ENCODE assay signal across 15 cellular contexts in the genomic region with DNA sequence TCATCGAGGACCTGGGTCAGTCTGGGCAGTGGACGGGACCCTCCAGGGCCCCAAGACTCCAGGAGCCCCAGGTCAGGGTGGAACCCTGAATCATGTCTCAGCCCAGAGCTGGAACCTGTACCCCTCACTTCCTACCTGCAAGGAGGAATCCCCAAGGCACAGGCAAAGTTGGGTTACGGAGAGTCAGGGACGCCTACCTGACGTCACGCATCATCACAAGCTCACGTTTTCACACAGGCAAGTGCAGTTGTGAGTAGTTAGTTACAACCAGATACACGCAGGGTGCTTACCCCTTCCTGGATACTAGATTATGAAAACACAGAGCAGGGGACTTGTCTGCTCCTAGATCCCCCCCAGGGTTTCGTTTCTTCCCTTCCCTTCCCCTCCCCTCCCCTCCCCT. TPM values are rescaled to one million over a fixed set of nuclear protein-coding genes. Genes with fewer than 3 reads are reported as not detected.
A peak's percentile ranks its signal among the peaks of the same experiment; 100 is the strongest.
DNase-seq lines count a peak whose midpoint lies in the region; ATAC-seq and TF ChIP-seq lines count a peak whose summit lies in the region.
"Had no signal": no experiment of that assay in that cellular context is flagged by ENCODE, and none has a peak within 500 bp of the region (broad histone marks: within the 10 kb centered on the region; RNA-seq: fewer than 3 reads in every experiment).

No MANE protein-coding gene starts in this region.

- ATAC-seq in activated CD8-positive, alpha-beta T cell treated with anti-CD3 and anti-CD28 coated beads, Interleukin-2, amount 10 ng/mL, durations not matched to agents 7 days and 5 days: no peak
- no peak for ATAC-seq in stimulated activated naive CD8-positive, alpha-beta T cell treated with anti-CD3 and anti-CD28 coated beads, Interleukin-15, amount 100 ng/mL, for 72 hours
- no peak for ATAC-seq in HG02642 (IDR thresholded peaks at IDR 0.05; ENCODE audit: poor library complexity, unreplicated experiment)
- ATAC-seq: left cardiac atrium had no signal

- no peaks in the 10 kb centered on the region for H3K9me3 Mint-ChIP-seq in MCF 10A (ENCODE audit: unreplicated experiment)
- no peaks in the 10 kb centered on the region for H3K9me3 Mint-ChIP-seq in activated CD8-positive, alpha-beta T cell treated with anti-CD3 and anti-CD28 coated beads, Interleukin-2, amount 10 ng/mL, durations not matched to agents 7 days and 5 days (ENCODE audit: insufficient read depth)
- no peaks in the 10 kb centered on the region for H3K9me3 Mint-ChIP-seq in stimulated activated naive CD8-positive, alpha-beta T cell treated with anti-CD3 and anti-CD28 coated beads, Interleukin-15, amount 100 ng/mL, for 72 hours

- TF ChIP-seq POLR2A in breast epithelium (IDR thresholded peaks at IDR 0.05): no peak

- H3K9me3 ChIP-seq in breast epithelium (no peaks in the 10 kb centered on the region), iPS-15b (ENCODE audit: control insufficient read depth, insufficient read depth, low read length) (no peaks in the 10 kb centered on the region)
- H3K9me3 ChIP-seq: thoracic aorta had no signal

- peak overlapping the region; percentile 70 for H3K9ac ChIP-seq in iPS-15b (ENCODE audit: low read depth, low read length)

- intact Hi-C loops in MCF 10A (cut with micrococcal nuclease): no loop called here
- intact Hi-C loops in breast epithelium (cut with DNase I; ENCODE audit: low total_unique reads): loop anchor here (10.0 kb wide), 1 partner anchor 106 kb away; no protein-coding TSS in a partner anchor

- H3K36me3 Mint-ChIP-seq in MCF 10A (ENCODE audit: insufficient read depth, unreplicated experiment): no peaks in the 10 kb centered on the region
- H3K36me3 Mint-ChIP-seq in activated CD8-positive, alpha-beta T cell treated with anti-CD3 and anti-CD28 coated beads, Interleukin-2, amount 10 ng/mL, durations not matched to agents 7 days and 5 days (ENCODE audit: low read depth): no peaks in the 10 kb centered on the region

- no peak overlapping the region for H3K27ac Mint-ChIP-seq in MCF 10A (ENCODE audit: low read depth, unreplicated experiment)
- H3K27ac Mint-ChIP-seq in activated CD8-positive, alpha-beta T cell treated with anti-CD3 and anti-CD28 coated beads, Interleukin-2, amount 10 ng/mL, durations not matched to agents 7 days and 5 days: no peak overlapping the region
- H3K27ac Mint-ChIP-seq in stimulated activated naive CD8-positive, alpha-beta T cell treated with anti-CD3 and anti-CD28 coated beads, Interleukin-15, amount 100 ng/mL, for 72 hours: peak overlapping the region in 1 of 2 donors; percentile 71

- peaks cover 22% of the 10 kb centered on the region for H3K27me3 Mint-ChIP-seq in MCF 10A (ENCODE audit: insufficient read depth, unreplicated experiment)
- H3K27me3 Mint-ChIP-seq in activated CD8-positive, alpha-beta T cell treated with anti-CD3 and anti-CD28 coated beads, Interleukin-2, amount 10 ng/mL, durations not matched to agents 7 days and 5 days (ENCODE audit: low read depth): peaks cover 22% of the 10 kb centered on the region
- H3K27me3 Mint-ChIP-seq in stimulated activated naive CD8-positive, alpha-beta T cell treated with anti-CD3 and anti-CD28 coated beads, Interleukin-15, amount 100 ng/mL, for 72 hours: peaks cover 70% of the 10 kb centered on the region

- TF ChIP-seq CTCF in MCF 10A (IDR thresholded peaks at IDR 0.05; ENCODE audit: unreplicated experiment) (no peak), breast epithelium (IDR thresholded peaks at IDR 0.05) (no peak)

- H3K36me3 ChIP-seq in breast epithelium (no peaks in the 10 kb centered on the region), iPS-15b (ENCODE audit: control insufficient read depth, insufficient read depth, low read length) (no peaks in the 10 kb centered on the region)
- H3K36me3 ChIP-seq: MG63, thoracic aorta had no signal

- BruUV-seq in MCF 10A (replicated peaks; lab: Mats Ljungman, UMichigan): no TSS peak

- peaks cover 0 to 32% of the 10 kb centered on the region in 2 donors for H3K27me3 ChIP-seq in breast epithelium
- H3K27me3 ChIP-seq in iPS-15b (ENCODE audit: control insufficient read depth, insufficient read depth, low read length): peaks cover 29% of the 10 kb centered on the region

- H3K4me3 Mint-ChIP-seq in MCF 10A (ENCODE audit: unreplicated experiment): peak overlapping the region; percentile 37
- peak overlapping the region; percentile 65 for H3K4me3 Mint-ChIP-seq in activated CD8-positive, alpha-beta T cell treated with anti-CD3 and anti-CD28 coated beads, Interleukin-2, amount 10 ng/mL, durations not matched to agents 7 days and 5 days
- H3K4me3 Mint-ChIP-seq in stimulated activated naive CD8-positive, alpha-beta T cell treated with anti-CD3 and anti-CD28 coated beads, Interleukin-15, amount 100 ng/mL, for 72 hours: peak overlapping the region; percentile 83 to 90

- H3K4me1 ChIP-seq in breast epithelium (no peaks in the 10 kb centered on the region), iPS-15b (ENCODE audit: control insufficient read depth, insufficient read depth, low read length) (peaks cover 2% of the 10 kb centered on the region)

- no peak overlapping the region for H3K27ac ChIP-seq in breast epithelium
- H3K27ac ChIP-seq: thoracic aorta had no signal

- CTCF ChIA-PET in MCF 10A (lab: Yijun Ruan, JAX): interaction anchor here (1.4 kb wide), 1 partner anchor 10 kb away, joined by 3 read pairs; the partner anchor contains the start of gene TRAPPC5
- CTCF ChIA-PET in activated CD8-positive, alpha-beta T cell treated with anti-CD3 and anti-CD28 coated beads, Interleukin-2, amount 10 ng/mL, durations not matched to agents 7 days and 5 days (lab: Charles Lee): interaction anchor here (1.1 to 4.7 kb wide), 3 partner anchors 10 to 233 kb away, joined by 3 to 33 read pairs (median 4); partner anchors contain the start of genes MAP2K7 and TRAPPC5

- POLR2A ChIA-PET in MCF 10A (lab: Yijun Ruan, JAX): interaction anchor here (0.7 kb wide), 1 partner anchor 15 kb away, joined by 4 read pairs; no protein-coding TSS in a partner anchor
- POLR2A ChIA-PET in activated CD8-positive, alpha-beta T cell treated with anti-CD3 and anti-CD28 coated beads, Interleukin-2, amount 10 ng/mL, durations not matched to agents 7 days and 5 days (lab: Charles Lee): interaction anchor here (0.8 kb wide), 1 partner anchor 14 kb away, joined by 3 read pairs; no protein-coding TSS in a partner anchor

- H3K4me1 Mint-ChIP-seq in MCF 10A (ENCODE audit: insufficient read depth, unreplicated experiment): no peaks in the 10 kb centered on the region
- peaks cover 33% of the 10 kb centered on the region for H3K4me1 Mint-ChIP-seq in activated CD8-positive, alpha-beta T cell treated with anti-CD3 and anti-CD28 coated beads, Interleukin-2, amount 10 ng/mL, durations not matched to agents 7 days and 5 days (ENCODE audit: low read depth)
- H3K4me1 Mint-ChIP-seq in stimulated activated naive CD8-positive, alpha-beta T cell treated with anti-CD3 and anti-CD28 coated beads, Interleukin-15, amount 100 ng/mL, for 72 hours: peaks cover 31% of the 10 kb centered on the region

- DNase-seq in MCF 10A (ENCODE audit: unreplicated experiment): no peak
- DNase-seq in breast epithelium (ENCODE audit: low spot score in 2 of 2): no peak
- DNase-seq in activated CD8-positive, alpha-beta T cell treated with anti-CD3 and anti-CD28 coated beads, Interleukin-2, amount 10 ng/mL, durations not matched to agents 7 days and 5 days: no peak
- no peak for DNase-seq in stimulated activated naive CD8-positive, alpha-beta T cell treated with anti-CD3 and anti-CD28 coated beads, Interleukin-15, amount 100 ng/mL, for 72 hours
- DNase-seq in DMS153 (lab: John Stamatoyannopoulos, UW): no peak
- DNase-seq in NCI-H2227 treated with DMSO at 0.1 percent for 48 hours (lab: John Stamatoyannopoulos, UW): no peak
- DNase-seq: activated CD8-positive, alpha-beta memory T cell treated with anti-CD3 and anti-CD28 coated beads for 24 hours; EL; left cardiac atrium; NCI-H2081 had no signal

- H3K4me3 ChIP-seq in breast epithelium: no peak overlapping the region
- peak overlapping the region; percentile 85 for H3K4me3 ChIP-seq in iPS-15b (ENCODE audit: low read depth, low read length)
- H3K4me3 ChIP-seq: thoracic aorta had no signal

RNA-seq across cellular contexts. Expression of gene RETN, which starts 1.9 kb away (rescaled TPM):
- total RNA-seq in MCF 10A (2022): not detected in 2 replicates
- total RNA-seq in breast epithelium: not detected
- 1 to 10 TPM; 2.2 to 3.0 TPM for total RNA-seq in activated CD8-positive, alpha-beta T cell treated with anti-CD3 and anti-CD28 coated beads, Interleukin-2, amount 10 ng/mL, durations not matched to agents 7 days and 5 days
- total RNA-seq: glomerular endothelial cell, thoracic aorta had no signal

RNA-seq across cellular contexts. Expression of gene MCEMP1, which starts 6.1 kb away (rescaled TPM):
- total RNA-seq in MCF 10A (2022) (0.44 TPM in 1 of 2 replicates, not detected in the other), breast epithelium (1 to 10 TPM in 2 of 3 donors, not detected in 1; 1.0 to 2.4 TPM)
- not detected for total RNA-seq in activated CD8-positive, alpha-beta T cell treated with anti-CD3 and anti-CD28 coated beads, Interleukin-2, amount 10 ng/mL, durations not matched to agents 7 days and 5 days
- total RNA-seq: glomerular endothelial cell had no signal

RNA-seq across cellular contexts. Expression of gene TRAPPC5, which starts 9.8 kb away (rescaled TPM):
- 123 and 155 TPM in 2 replicates for total RNA-seq in MCF 10A (2022)
- total RNA-seq in breast epithelium: 10 to 100 TPM; 34.7 to 84.0 (median 62.6) TPM
- 10 to 100 TPM; 92.8 to 95.1 TPM for total RNA-seq in activated CD8-positive, alpha-beta T cell treated with anti-CD3 and anti-CD28 coated beads, Interleukin-2, amount 10 ng/mL, durations not matched to agents 7 days and 5 days

RNA-seq across cellular contexts. Expression of gene FCER2, which starts 31.1 kb away (rescaled TPM):
- not detected in 2 replicates for total RNA-seq in MCF 10A (2022)
- under 1 TPM in 2 of 3 donors, not detected in 1; 0.29 to 0.48 TPM for total RNA-seq in breast epithelium
- under 1 TPM; 0.29 to 0.31 TPM for total RNA-seq in activated CD8-positive, alpha-beta T cell treated with anti-CD3 and anti-CD28 coated beads, Interleukin-2, amount 10 ng/mL, durations not matched to agents 7 days and 5 days
- total RNA-seq: glomerular endothelial cell had no signal

RNA-seq across cellular contexts. Expression of gene STXBP2, which starts 33.9 kb away (rescaled TPM):
- total RNA-seq in MCF 10A (2022) (94.4 and 102 TPM in 2 replicates), breast epithelium (10 to 100 TPM; 15.4 to 55.3 (median 37.0) TPM)
- 100 to 1,000 TPM; 162 to 168 TPM for total RNA-seq in activated CD8-positive, alpha-beta T cell treated with anti-CD3 and anti-CD28 coated beads, Interleukin-2, amount 10 ng/mL, durations not matched to agents 7 days and 5 days
